10 cellular contexts compared by ENCODE assay signal in the genomic region with DNA sequence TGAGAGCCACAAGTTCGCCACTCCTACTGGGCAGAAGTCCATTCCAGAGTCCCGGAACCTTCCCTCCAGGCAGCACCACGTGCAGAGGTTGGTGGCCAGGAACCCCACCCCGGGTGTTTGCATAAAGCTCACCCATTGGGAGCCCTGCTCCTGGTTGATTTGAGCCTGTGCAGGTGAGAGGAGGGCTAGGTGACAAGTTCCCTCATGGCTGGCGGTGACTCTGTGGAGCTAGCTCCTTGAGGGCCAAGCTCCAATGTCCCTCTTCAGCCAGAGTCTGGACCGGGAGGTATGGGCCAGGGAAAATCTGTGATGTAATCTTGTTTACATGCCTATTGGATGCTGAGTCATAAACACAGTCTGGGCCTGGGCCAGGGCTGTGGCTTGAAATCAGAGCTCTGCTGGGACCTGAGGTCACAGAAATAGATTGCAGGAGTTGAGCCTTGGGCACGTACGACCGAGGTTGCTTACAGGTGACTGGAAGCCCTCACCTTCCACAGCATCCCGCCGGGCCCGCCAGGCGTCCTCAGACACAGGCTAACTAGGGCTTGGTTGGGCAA.
A peak's percentile ranks its signal among the peaks of the same experiment; 100 is the strongest.
DNase-seq lines count a peak whose midpoint lies in the region; ATAC-seq and TF ChIP-seq lines count a peak whose summit lies in the region.
"Had no signal": no experiment of that assay in that cellular context is flagged by ENCODE, and none has a peak within 500 bp of the region (broad histone marks: within the 10 kb centered on the region; RNA-seq: fewer than 3 reads in every experiment).

No MANE protein-coding gene starts in this region.

- peak in 1 of 2 donors; percentile 70 for TF ChIP-seq POLR2A in adrenal gland (IDR thresholded peaks at IDR 0.05)

- no peak for TF ChIP-seq CTCF in adrenal gland (IDR thresholded peaks at IDR 0.05)
- no peak for TF ChIP-seq CTCF in upper lobe of right lung (IDR thresholded peaks at IDR 0.05)

- 28 to 46% (median 42%) methylated on average over 6 to 13 of the region's 13 CpGs for WGBS in adrenal gland, 4 donors

- H3K4me3 ChIP-seq in adrenal gland (peak overlapping the region in 1 of 4 donors; percentile 28), upper lobe of right lung (no peak overlapping the region)
- H3K4me3 ChIP-seq: tibial artery had no signal

- intact Hi-C loops in adrenal gland (cut with DNase I): no loop called here
- intact Hi-C loops in upper lobe of right lung (cut with DNase I): no loop called here

- peaks cover 0 to 5% of the 10 kb centered on the region in 2 donors for H3K4me1 ChIP-seq in adrenal gland (replicated peaks in 1 of 2)
- no peaks in the 10 kb centered on the region for H3K4me1 ChIP-seq in upper lobe of right lung
- H3K4me1 ChIP-seq: tibial artery had no signal

- peak; percentile 20 for DNase-seq in NCI-H510A treated with DMSO at 0.1 percent for 48 hours (lab: John Stamatoyannopoulos, UW)
- DNase-seq in NCI-H510A (lab: John Stamatoyannopoulos, UW): no peak
- DNase-seq in adrenal gland: peak; percentile 86 to 96 (median 93)
- peak; percentile 97 for DNase-seq in islet precursor cell
- no peak for DNase-seq in upper lobe of right lung
- no peak for DNase-seq in stimulated activated CD4-positive, alpha-beta T cell treated with anti-CD3 and anti-CD28 coated beads, Interleukin-4, amount 100 ng/mL, for 4 hours
- DNase-seq in NCI-H187 treated with DMSO at 0.1 percent for 48 hours (lab: John Stamatoyannopoulos, UW): no peak
- DNase-seq: NCI-H748 treated with DMSO at 0.1 percent for 48 hours had no signal

- peak overlapping the region in 4 of 5 donors; percentile 14 to 81 (median 58) for H3K27ac ChIP-seq in adrenal gland
- no peak overlapping the region for H3K27ac ChIP-seq in upper lobe of right lung
- H3K27ac ChIP-seq: tibial artery had no signal

- H3K36me3 ChIP-seq in adrenal gland (replicated peaks in 1 of 2) (no peaks in the 10 kb centered on the region), upper lobe of right lung (no peaks in the 10 kb centered on the region)
- H3K36me3 ChIP-seq: tibial artery had no signal

- H3K27me3 ChIP-seq in adrenal gland (no peaks in the 10 kb centered on the region), upper lobe of right lung (peaks cover 9% of the 10 kb centered on the region)

- ATAC-seq in upper lobe of right lung (peak; percentile 62), HG03469 (IDR thresholded peaks at IDR 0.05; ENCODE audit: unreplicated experiment) (no peak)

- H3K9me3 ChIP-seq in adrenal gland (replicated peaks in 1 of 3) (no peaks in the 10 kb centered on the region), upper lobe of right lung (no peaks in the 10 kb centered on the region)

Comparison
In these comparisons a context has a peak if more than half of its experiments do, and no peak if none do; other contexts are left out.
1. DNase-seq: peak in NCI-H510A treated with DMSO at 0.1 percent for 48 hours (single experiment), adrenal gland (7 of 7) and islet precursor cell (single experiment); none in NCI-H510A (single experiment), upper lobe of right lung (single experiment), stimulated activated CD4-positive, alpha-beta T cell treated with anti-CD3 and anti-CD28 coated beads, Interleukin-4, amount 100 ng/mL, for 4 hours (0 of 2) and NCI-H187 treated with DMSO at 0.1 percent for 48 hours (single experiment).